Comparison of ENCODE assay signal across 1 cellular context in genomic region chr6:35484921-35485392, GRCh38.
TF ChIP-seq lines count a peak whose summit lies in the region.

No MANE protein-coding gene starts in this region.

TF ChIP-seq in H1, 55 proteins besides CTCF, POLR2A, EP300 and RAD21:
- TF ChIP-seq RXRA (IDR thresholded peaks at IDR 0.05; ENCODE audit: insufficient read depth, low read depth, low read length) (no peak), SP4 (IDR thresholded peaks at IDR 0.05; ENCODE audit: low read length) (no peak), SIN3A (conservative IDR thresholded peaks at IDR 0.05 in 1 of 2, IDR thresholded peaks at IDR 0.05 in 1 of 2; ENCODE audit: low read depth in 1 of 2, low read length in 2 of 2) (0 out of 4 replicates have a peak, but pooled peaks of 1 of the 2 experiments have one; percentile 10), ASH2L (IDR thresholded peaks at IDR 0.05; ENCODE audit: low read length) (peak; percentile 44), PHF8 (conservative IDR thresholded peaks at IDR 0.05; ENCODE audit: low read depth, low read length) (no peak), BCL11A (IDR thresholded peaks at IDR 0.05; ENCODE audit: low read depth in 2 of 2, low read length in 2 of 2) (no peak), NANOG (IDR thresholded peaks at IDR 0.05; ENCODE audit: insufficient read depth, low read depth, low read length, poor library complexity, severe bottlenecking) (no peak), RNF2 (IDR thresholded peaks at IDR 0.05; ENCODE audit: borderline replicate concordance, low read depth, low read length, missing control alignments, poor library complexity, severe bottlenecking) (no peak), FOSL1 (IDR thresholded peaks at IDR 0.05; ENCODE audit: insufficient read depth, low read depth, low read length) (no peak), EGR1 (IDR thresholded peaks at IDR 0.05; ENCODE audit: borderline replicate concordance, low read depth, low read length) (peak; percentile 68; the same call in 1 of the 2 replicates), CHD7 (IDR thresholded peaks at IDR 0.05; ENCODE audit: insufficient replicate concordance, low read length) (no peak)
TF ChIP-seq in H1: peak in this region for 3.
